In the genomic region with DNA sequence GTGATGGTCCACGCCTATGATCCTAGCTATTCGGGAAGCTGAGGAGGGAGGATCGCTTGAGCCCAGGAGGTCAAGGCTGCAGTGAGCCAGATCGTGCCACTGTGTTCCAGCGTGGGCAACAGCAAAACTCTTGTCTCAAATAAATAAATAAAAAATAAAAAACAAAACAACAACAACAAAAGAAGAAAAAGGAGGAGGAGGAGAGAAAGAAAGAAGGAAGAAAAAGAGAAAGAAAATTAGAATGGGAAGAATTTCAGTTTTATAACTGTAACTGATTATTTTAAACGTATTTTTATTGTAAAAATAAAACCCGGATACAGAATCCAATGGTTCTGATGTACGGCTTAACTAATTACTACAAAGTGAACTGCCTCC, we compare ENCODE assay signal across 9 cellular contexts. TPM values are rescaled to one million over a fixed set of nuclear protein-coding genes. Genes with fewer than 3 reads are reported as not detected.
DNase-seq lines count a peak whose midpoint lies in the region; ATAC-seq and TF ChIP-seq lines count a peak whose summit lies in the region.
"Had no signal": no experiment of that assay in that cellular context is flagged by ENCODE, and none has a peak within 500 bp of the region (broad histone marks: within the 10 kb centered on the region; RNA-seq: fewer than 3 reads in every experiment).

No MANE protein-coding gene starts in this region.

- no peak for ATAC-seq in GM18907 (IDR thresholded peaks at IDR 0.05; ENCODE audit: unreplicated experiment)
- ATAC-seq in activated CD4-positive, CD25-positive, alpha-beta regulatory T cell treated with anti-CD3 and anti-CD28 coated beads, Interleukin-2, amount 50 U/mL, for 24 hours: no peak

- H3K9me3 ChIP-seq in ES-I3 (ENCODE audit: control insufficient read depth, insufficient read depth, low read length) (no peaks in the 10 kb centered on the region), SJCRH30 (replicated peaks) (no peaks in the 10 kb centered on the region), esophagus squamous epithelium (no peaks in the 10 kb centered on the region)
- H3K9me3 ChIP-seq: pancreas had no signal

- H3K27ac ChIP-seq in SJCRH30 (no peak overlapping the region), esophagus squamous epithelium (peak overlapping the region; percentile 90 to 98 (median 94)), rectal smooth muscle tissue (ENCODE audit: low read depth, low read length) (peak overlapping the region; percentile 53)

- DNase-seq in SJCRH30: no peak
- DNase-seq in esophagus squamous epithelium (lab: John Stamatoyannopoulos, UW): no peak
- no peak for DNase-seq in hepatic stellate cell (ENCODE audit: low spot score)
- DNase-seq in UCSD-AML1 (lab: John Stamatoyannopoulos, UW; ENCODE audit: unreplicated experiment): no peak

- TF ChIP-seq POLR2A in esophagus squamous epithelium (IDR thresholded peaks at IDR 0.05): no peak

- TF ChIP-seq CTCF in esophagus squamous epithelium (IDR thresholded peaks at IDR 0.05): no peak

- WGBS in esophagus squamous epithelium, 2 donors: 42 to 49% methylated on average over 8 of the region's 8 CpGs

- intact Hi-C loops in esophagus squamous epithelium (cut with DNase I): loop anchor here (5.0 kb wide), 1 partner anchor 36 kb away; the partner anchor contains the start of gene PSAP

- H3K36me3 ChIP-seq in ES-I3 (ENCODE audit: insufficient read depth, low read length) (no peaks in the 10 kb centered on the region), SJCRH30 (no peaks in the 10 kb centered on the region), esophagus squamous epithelium (no peaks in the 10 kb centered on the region), rectal smooth muscle tissue (ENCODE audit: control insufficient read depth, insufficient read depth, low read length) (no peaks in the 10 kb centered on the region)
- H3K36me3 ChIP-seq: pancreas had no signal

- peaks cover 5% of the 10 kb centered on the region; the same call in 1 of the 2 replicates for H3K4me1 ChIP-seq in ES-I3 (ENCODE audit: insufficient read depth, low read length)
- no peaks in the 10 kb centered on the region for H3K4me1 ChIP-seq in SJCRH30
- peaks cover 9 to 49% (median 15%) of the 10 kb centered on the region in 3 donors for H3K4me1 ChIP-seq in esophagus squamous epithelium
- H3K4me1 ChIP-seq in rectal smooth muscle tissue (ENCODE audit: control insufficient read depth, insufficient read depth, low read length): peaks cover 2% of the 10 kb centered on the region

- H3K4me3 ChIP-seq in SJCRH30 (peak overlapping the region; percentile 48), esophagus squamous epithelium (peak overlapping the region; percentile 47 to 77 (median 55)), rectal smooth muscle tissue (ENCODE audit: low read length) (peak overlapping the region; percentile 65)

- peak overlapping the region; percentile 87; the same call in 1 of the 2 replicates for H3K9ac ChIP-seq in ES-I3 (ENCODE audit: low read depth, low read length)
- H3K9ac ChIP-seq in rectal smooth muscle tissue (ENCODE audit: low read length): no peak overlapping the region

- no peaks in the 10 kb centered on the region for H3K27me3 ChIP-seq in SJCRH30
- H3K27me3 ChIP-seq in esophagus squamous epithelium: no peaks in the 10 kb centered on the region
- no peaks in the 10 kb centered on the region for H3K27me3 ChIP-seq in rectal smooth muscle tissue (ENCODE audit: control insufficient read depth, insufficient read depth, low read length)
- H3K27me3 ChIP-seq: pancreas had no signal

RNA-seq across cellular contexts. Expression of gene PSAP, which starts 37.2 kb away (rescaled TPM):
- total RNA-seq in SJCRH30 (2014; rRNA removed; shearing (Covaris generic)): 172 and 181 TPM in 2 replicates
- 100 to 1,000 TPM; 280 to 623 (median 490) TPM for total RNA-seq in esophagus squamous epithelium
